ENCODE assay signal across 8 cellular contexts in genomic region chr19:56508282-56508778, GRCh38. TPM values are rescaled to one million over a fixed set of nuclear protein-coding genes. Genes with fewer than 3 reads are reported as not detected.
DNase-seq lines count a peak whose midpoint lies in the region; ATAC-seq, FAIRE-seq and TF ChIP-seq lines count a peak whose summit lies in the region.

No MANE protein-coding gene starts in this region.

- H3K27ac ChIP-seq in WERI-Rb-1: peak overlapping the region; percentile 95
- H3K27ac ChIP-seq in iPS-18a (ENCODE audit: low read length): no peak overlapping the region
- peak overlapping the region in 1 of 2 donors; percentile 97 for H3K27ac ChIP-seq in small intestine (ENCODE audit: low read depth in 1 of 2, low read length in 1 of 2)

- WGBS in small intestine, 3 donors: 5 to 7% (median 5%) methylated on average over 17 of the region's 17 CpGs

- no peaks in the 10 kb centered on the region for H3K27me3 ChIP-seq in WERI-Rb-1 (ENCODE audit: insufficient read depth, low read depth, severe bottlenecking)
- H3K27me3 ChIP-seq in iPS-18a (ENCODE audit: control insufficient read depth, insufficient read depth, low read length): no peaks in the 10 kb centered on the region
- no peaks in the 10 kb centered on the region for H3K27me3 ChIP-seq in small intestine (ENCODE audit: control insufficient read depth in 2 of 2, insufficient read depth in 2 of 2, low read length in 2 of 2)

- H3K4me3 ChIP-seq in WERI-Rb-1 (ENCODE audit: low read depth, low read length) (peak overlapping the region; percentile 69), iPS-18a (ENCODE audit: low read length) (peak overlapping the region; percentile 61), small intestine (ENCODE audit: low read depth in 1 of 2, low read length in 2 of 2) (peak overlapping the region; percentile 54 to 57)

- H3K4me1 ChIP-seq in iPS-18a (ENCODE audit: control insufficient read depth, low read depth, low read length) (no peaks in the 10 kb centered on the region), small intestine (ENCODE audit: control insufficient read depth in 2 of 2, insufficient read depth in 1 of 2, low read depth in 1 of 2, low read length in 1 of 2) (no peaks in the 10 kb centered on the region)

- in situ Hi-C loops in GM13976 (cut with MboI; ENCODE audit: low sequenced_read_pairs, unreplicated experiment): no loop called here

- no peak for ATAC-seq in HG03135 (IDR thresholded peaks at IDR 0.05; ENCODE audit: unreplicated experiment)
- ATAC-seq in HG03571 (IDR thresholded peaks at IDR 0.05; ENCODE audit: unreplicated experiment): no peak

- H3K36me3 ChIP-seq in WERI-Rb-1 (no peaks in the 10 kb centered on the region), iPS-18a (ENCODE audit: control insufficient read depth, low read depth, low read length) (no peaks in the 10 kb centered on the region), small intestine (ENCODE audit: control insufficient read depth in 2 of 2, insufficient read depth in 2 of 2, low read length in 2 of 2) (no peaks in the 10 kb centered on the region)

- H3K9me3 ChIP-seq in WERI-Rb-1 (ENCODE audit: severe bottlenecking) (no peaks in the 10 kb centered on the region), iPS-18a (ENCODE audit: control insufficient read depth, low read depth, low read length) (peaks cover 33% of the 10 kb centered on the region), small intestine (ENCODE audit: control insufficient read depth, low read depth) (no peaks in the 10 kb centered on the region)

- TF ChIP-seq CTCF in GM13976 (IDR thresholded peaks at IDR 0.05; ENCODE audit: borderline replicate concordance, control extremely low read depth, extremely low read depth, insufficient read depth, missing control alignments) (no peak), WERI-Rb-1 (IDR thresholded peaks at IDR 0.05; ENCODE audit: low read depth, low read length) (no peak)

- no peak overlapping the region for H3K9ac ChIP-seq in iPS-18a (ENCODE audit: low read length)

- no peak for FAIRE-seq in small intestine (lab: Jason Lieb, UNC)
- FAIRE-seq in HTR-8/SVneo (lab: Jason Lieb, UNC): no peak

- DNase-seq in GM13976 (ENCODE audit: low spot score) (peak; percentile 10), WERI-Rb-1 (no peak), small intestine (no peak), NCI-H2171 treated with DMSO at 0.1 percent for 48 hours (lab: John Stamatoyannopoulos, UW) (no peak), HTR-8/SVneo (ENCODE audit: insufficient read length, low spot score) (no peak)

RNA-seq across cellular contexts. Expression of gene ZNF471, which starts 0.7 kb away (rescaled TPM):
- polyA plus RNA-seq in small intestine: 1 to 10 TPM in 1 of 3 donors, under 1 TPM in 2; 0.22 to 1.6 (median 0.27) TPM

RNA-seq across cellular contexts. Expression of gene ZFP28, which starts 30.4 kb away (rescaled TPM):
- polyA plus RNA-seq in small intestine: 1 to 10 TPM in 1 of 3 donors, under 1 TPM in 2; 0.22 to 1.9 (median 0.27) TPM

RNA-seq across cellular contexts. Expression of gene ZNF667, which starts 31.2 kb away (rescaled TPM):
- polyA plus RNA-seq in small intestine: under 1 TPM in 1 of 3 donors, not detected in 2; 0.73 TPM

RNA-seq across cellular contexts. Expression of gene ZNF470, which starts 58.9 kb away (rescaled TPM):
- polyA plus RNA-seq in small intestine: 1 to 10 TPM in 1 of 3 donors, under 1 TPM in 2; 0.54 to 1.8 (median 0.67) TPM
